1 cellular context compared by ENCODE assay signal in the genomic region with DNA sequence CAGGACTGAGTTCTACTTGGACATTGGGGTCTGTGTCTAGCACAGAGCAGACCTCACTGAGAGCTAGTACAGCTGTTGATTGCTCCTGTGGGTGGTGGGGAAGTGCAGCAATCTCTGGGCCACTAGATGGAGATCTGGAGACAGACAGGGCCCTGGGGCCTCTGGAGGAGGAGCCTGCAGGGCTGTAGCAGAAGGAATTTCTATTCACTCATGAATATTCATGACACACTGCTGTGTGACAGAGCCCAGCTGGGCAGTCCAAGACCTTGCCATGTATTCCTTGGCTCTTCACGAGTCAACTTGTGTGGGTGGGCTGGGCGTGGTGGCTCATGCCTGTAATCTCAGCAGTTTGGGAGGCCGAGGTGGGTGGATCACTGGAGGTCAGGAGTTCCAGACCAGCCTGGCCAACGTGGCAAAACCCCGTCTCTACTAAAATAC.
TF ChIP-seq lines count a peak whose summit lies in the region.

No MANE protein-coding gene starts in this region.

TF ChIP-seq in H1, 55 proteins besides CTCF, POLR2A, EP300 and RAD21 (continued from another document):
- TF ChIP-seq SRF (IDR thresholded peaks at IDR 0.05; ENCODE audit: low read depth, low read length), result no peak
